25 cellular contexts compared by ENCODE assay signal in genomic region chr1:230012742-230013141, GRCh38. TPM values are rescaled to one million over a fixed set of nuclear protein-coding genes. Genes with fewer than 3 reads are reported as not detected.
DNase-seq lines count a peak whose midpoint lies in the region; ATAC-seq, FAIRE-seq and TF ChIP-seq lines count a peak whose summit lies in the region.
"Had no signal": no experiment of that assay in that cellular context is flagged by ENCODE, and none has a peak within 500 bp of the region (broad histone marks: within the 10 kb centered on the region; RNA-seq: fewer than 3 reads in every experiment).

No MANE protein-coding gene starts in this region.

- TF ChIP-seq CTCF in GM23338 (conservative IDR thresholded peaks at IDR 0.05; ENCODE audit: low read depth in 2 of 2) (no peak), endodermal cell (conservative IDR thresholded peaks at IDR 0.05) (no peak)

- H2AFZ ChIP-seq in GM23338 = peak overlapping the region; percentile 38; the same call in 1 of the 2 replicates
- H2AFZ ChIP-seq: GM23248 had no signal

- H3K4me1 ChIP-seq in GM23338 (ENCODE audit: insufficient read depth) (peaks cover 6% of the 10 kb centered on the region; the same call in 1 of the 2 replicates), endodermal cell (ENCODE audit: control insufficient read depth, insufficient read depth, low read length) (no peaks in the 10 kb centered on the region), small intestine (ENCODE audit: control insufficient read depth in 2 of 2, insufficient read depth in 1 of 2, low read depth in 1 of 2, low read length in 1 of 2) (no peaks in the 10 kb centered on the region)
- H3K4me1 ChIP-seq: A549, BE2C had no signal

- H3K27ac Mint-ChIP-seq in GM23338 = no peak overlapping the region
- no peak overlapping the region for H3K27ac Mint-ChIP-seq in endodermal cell
- H3K27ac Mint-ChIP-seq: CD4-positive, alpha-beta T cell; CD8-positive, alpha-beta memory T cell; H9 had no signal

- H3K27me3 Mint-ChIP-seq in GM23338 (ENCODE audit: insufficient read depth, low read depth, poor library complexity) (no peaks in the 10 kb centered on the region), endodermal cell (ENCODE audit: insufficient read depth) (no peaks in the 10 kb centered on the region)
- H3K27me3 Mint-ChIP-seq in activated T-cell treated with anti-CD3 and anti-CD28 coated beads, Interleukin-2, amount 50 U/mL, for 4 hours (ENCODE audit: low read depth) = no peaks in the 10 kb centered on the region
- H3K27me3 Mint-ChIP-seq: CD4-positive, alpha-beta T cell had no signal

- H3K9ac ChIP-seq in endodermal cell (ENCODE audit: extremely low read depth, low read length, poor library complexity, severe bottlenecking) = no peak overlapping the region
- H3K9ac ChIP-seq: BLaER1 treated with 17β-estradiol and CSF1 and Interleukin-3, amounts not matched to agents 10 nM and 100 nM; GM23248 had no signal

- H3K4me1 Mint-ChIP-seq in GM23338 = peaks cover 14% of the 10 kb centered on the region; the same call in 2 of the 3 replicates
- peaks cover 13% of the 10 kb centered on the region for H3K4me1 Mint-ChIP-seq in endodermal cell
- no peaks in the 10 kb centered on the region for H3K4me1 Mint-ChIP-seq in activated T-cell treated with anti-CD3 and anti-CD28 coated beads, Interleukin-2, amount 50 U/mL, for 4 hours (ENCODE audit: low read depth)
- H3K4me1 Mint-ChIP-seq: CD8-positive, alpha-beta memory T cell had no signal

- H3K4me3 Mint-ChIP-seq in GM23338 (no peak overlapping the region), endodermal cell (no peak overlapping the region)
- H3K4me3 Mint-ChIP-seq in activated T-cell treated with anti-CD3 and anti-CD28 coated beads, Interleukin-2, amount 50 U/mL, for 4 hours = no peak overlapping the region
- H3K4me3 Mint-ChIP-seq: CD14-positive monocyte; CD4-positive, alpha-beta T cell; CD8-positive, alpha-beta memory T cell; H9 had no signal

- H3K9me3 ChIP-seq in endodermal cell (ENCODE audit: control insufficient read depth, low read length) = no peaks in the 10 kb centered on the region
- no peaks in the 10 kb centered on the region for H3K9me3 ChIP-seq in small intestine (ENCODE audit: control insufficient read depth, low read depth)
- H3K9me3 ChIP-seq: A549; BE2C; BLaER1 treated with 17β-estradiol and CSF1 and Interleukin-3, amounts not matched to agents 10 nM and 100 nM had no signal

- no peak for DNase-seq in GM23338 (ENCODE audit: low spot score)
- DNase-seq in endodermal cell = peak; percentile 22
- DNase-seq in left lobe of liver (ENCODE audit: low spot score) = no peak
- peak; percentile 30 for DNase-seq in myocyte (ENCODE audit: low read depth)
- DNase-seq in activated T-cell treated with anti-CD3 and anti-CD28 coated beads, Interleukin-2, amount 50 U/mL, for 4 hours = no peak
- no peak for DNase-seq in small intestine
- no peak for DNase-seq in dermis blood vessel endothelial cell
- DNase-seq: 8988T; ACHN; AML-193; BE2C; CD4-positive, alpha-beta T cell; CD8-positive, alpha-beta memory T cell; DMS53; DMS79 treated with DMSO at 0.1 percent for 48 hours; GF-D8; GM23248; H9 had no signal

- H3K9me2 ChIP-seq in GM23338 (ENCODE audit: insufficient read depth) = no peaks in the 10 kb centered on the region

- H3K4me2 ChIP-seq in GM23338 = no peak overlapping the region
- H3K4me2 ChIP-seq: A549; BLaER1 treated with 17β-estradiol and CSF1 and Interleukin-3, amounts not matched to agents 10 nM and 100 nM had no signal

- H3K4me3 ChIP-seq in GM23338 (no peak overlapping the region), endodermal cell (ENCODE audit: low read length) (no peak overlapping the region), small intestine (ENCODE audit: low read depth in 1 of 2, low read length in 2 of 2) (no peak overlapping the region)
- H3K4me3 ChIP-seq: A549; BLaER1 treated with 17β-estradiol and CSF1 and Interleukin-3, amounts not matched to agents 10 nM and 100 nM; GM23248 had no signal

- no peak for ATAC-seq in GM23338
- peak; percentile 55 for ATAC-seq in left lobe of liver
- no peak for ATAC-seq in activated T-cell treated with anti-CD3 and anti-CD28 coated beads, Interleukin-2, amount 50 U/mL, for 4 hours
- ATAC-seq in GM21423 (IDR thresholded peaks at IDR 0.05; ENCODE audit: unreplicated experiment) = no peak
- ATAC-seq: A549, HCT116 had no signal

- H3K27me3 ChIP-seq in GM23338 (ENCODE audit: insufficient read depth) = no peaks in the 10 kb centered on the region
- no peaks in the 10 kb centered on the region for H3K27me3 ChIP-seq in endodermal cell (ENCODE audit: control insufficient read depth, insufficient read depth, low read length, poor library complexity, severe bottlenecking)
- no peaks in the 10 kb centered on the region for H3K27me3 ChIP-seq in small intestine (ENCODE audit: control insufficient read depth in 2 of 2, insufficient read depth in 2 of 2, low read length in 2 of 2)
- H3K27me3 ChIP-seq: BE2C; BLaER1 treated with 17β-estradiol and CSF1 and Interleukin-3, amounts not matched to agents 10 nM and 100 nM had no signal

- H3K36me3 ChIP-seq in GM23338 (ENCODE audit: insufficient read depth) = no peaks in the 10 kb centered on the region
- no peaks in the 10 kb centered on the region for H3K36me3 ChIP-seq in endodermal cell (ENCODE audit: control insufficient read depth, insufficient read depth, low read length)
- no peaks in the 10 kb centered on the region for H3K36me3 ChIP-seq in small intestine (ENCODE audit: control insufficient read depth in 2 of 2, insufficient read depth in 2 of 2, low read length in 2 of 2)
- H3K36me3 ChIP-seq: BE2C; BLaER1 treated with 17β-estradiol and CSF1 and Interleukin-3, amounts not matched to agents 10 nM and 100 nM had no signal

- H3K36me3 Mint-ChIP-seq in GM23338 (ENCODE audit: low read depth) (no peaks in the 10 kb centered on the region), endodermal cell (ENCODE audit: low read depth) (no peaks in the 10 kb centered on the region)
- no peaks in the 10 kb centered on the region for H3K36me3 Mint-ChIP-seq in activated T-cell treated with anti-CD3 and anti-CD28 coated beads, Interleukin-2, amount 50 U/mL, for 4 hours (ENCODE audit: insufficient read depth)
- H3K36me3 Mint-ChIP-seq: CD8-positive, alpha-beta memory T cell had no signal

- WGBS in endodermal cell (ENCODE audit: insufficient coverage in 1 of 2, insufficient read length in 1 of 2), 2 experiments = 97 to 100% methylated on average over 5 of the region's 5 CpGs
- 51 to 83% (median 70%) methylated on average over 5 of the region's 5 CpGs for WGBS in small intestine, 3 donors

- no peaks in the 10 kb centered on the region for H3F3A ChIP-seq in GM23338 (replicated peaks; ENCODE audit: low read depth)

- no peaks in the 10 kb centered on the region for H3K79me2 ChIP-seq in GM23338 (replicated peaks; ENCODE audit: insufficient read depth)

- FAIRE-seq in small intestine (lab: Jason Lieb, UNC) = no peak
- FAIRE-seq: A549, GM12891, GM18507 had no signal

- no peaks in the 10 kb centered on the region for H4K20me1 ChIP-seq in GM23338 (replicated peaks; ENCODE audit: insufficient read depth)
- H4K20me1 ChIP-seq: BLaER1 treated with 17β-estradiol and CSF1 and Interleukin-3, amounts not matched to agents 10 nM and 100 nM had no signal

- no peak overlapping the region for H3K27ac ChIP-seq in GM23338 (ENCODE audit: low read depth)
- no peak overlapping the region for H3K27ac ChIP-seq in endodermal cell (ENCODE audit: low read depth, low read length)
- H3K27ac ChIP-seq in small intestine (ENCODE audit: low read depth in 1 of 2, low read length in 1 of 2) = no peak overlapping the region
- H3K27ac ChIP-seq: A549; BLaER1 treated with 17β-estradiol and CSF1 and Interleukin-3, amounts not matched to agents 10 nM and 100 nM; GM23248 had no signal

- H3K9me3 Mint-ChIP-seq in GM23338 (no peaks in the 10 kb centered on the region), endodermal cell (no peaks in the 10 kb centered on the region)
- H3K9me3 Mint-ChIP-seq in activated T-cell treated with anti-CD3 and anti-CD28 coated beads, Interleukin-2, amount 50 U/mL, for 4 hours = no peaks in the 10 kb centered on the region
- H3K9me3 Mint-ChIP-seq: CD14-positive monocyte; CD4-positive, alpha-beta T cell; CD8-positive, alpha-beta memory T cell; H9 had no signal

TF ChIP-seq in GM23338, 12 proteins besides CTCF, POLR2A, EP300 and RAD21:
- TF ChIP-seq REST (IDR thresholded peaks at IDR 0.05; ENCODE audit: unreplicated experiment) = no peak
- TF ChIP-seq CREB1 (CRISPR knock-in tag; IDR thresholded peaks at IDR 0.05; ENCODE audit: low read depth) = no peak
- TF ChIP-seq JUNB (IDR thresholded peaks at IDR 0.05; ENCODE audit: unreplicated experiment) = no peak

RNA-seq across cellular contexts. Expression of gene GALNT2, which starts 54.3 kb away (rescaled TPM):
- 37.2 and 48.3 TPM in 2 replicates for total RNA-seq in GM23338 (2014; rRNA removed; shearing (Covaris generic))
- polyA plus RNA-seq in GM23338 (2016; fragmentation: Nextera tagmentation; extraction: Ambion mirVana) = 17.8 and 19.2 TPM in 2 replicates
- 10 to 100 TPM; 41.6 to 63.5 TPM for total RNA-seq in endodermal cell
- 85.8 TPM for polyA plus RNA-seq in endodermal cell (2013, experiment 1 of 2)
- 77.5 TPM for polyA plus RNA-seq in endodermal cell (2013, experiment 2 of 2)
- 83.7 TPM for total RNA-seq in left lobe of liver
- 64.4 and 66.8 TPM in 2 replicates for total RNA-seq in myocyte
- 111 TPM for polyA plus RNA-seq in myocyte (2012)
- 100 to 1,000 TPM in 1 of 3 donors, 10 to 100 TPM in 2; 83.9 to 101 (median 89.1) TPM for total RNA-seq in activated T-cell treated with anti-CD3 and anti-CD28 coated beads, Interleukin-2, amount 50 U/mL, for 4 hours
- polyA plus RNA-seq in small intestine = 10 to 100 TPM; 10.8 to 33.9 (median 12.7) TPM
- 49.4 and 90.3 TPM in 2 replicates for total RNA-seq in dermis blood vessel endothelial cell

Comparison
In these comparisons a context has a peak if more than half of its experiments do, and no peak if none do; other contexts are left out.
1. DNase-seq: peak in endodermal cell (single experiment) and myocyte (single experiment); none in GM23338 (single experiment), left lobe of liver (single experiment), activated T-cell treated with anti-CD3 and anti-CD28 coated beads, Interleukin-2, amount 50 U/mL, for 4 hours (single experiment), small intestine (single experiment) and dermis blood vessel endothelial cell (single experiment).